Comparison of ENCODE assay signal across 10 cellular contexts in genomic region chr18:7945882-7946281, GRCh38.
DNase-seq lines count a peak whose midpoint lies in the region; TF ChIP-seq lines count a peak whose summit lies in the region.
"Had no signal": no experiment of that assay in that cellular context is flagged by ENCODE, and none has a peak within 500 bp of the region (broad histone marks: within the 10 kb centered on the region; RNA-seq: fewer than 3 reads in every experiment).

No MANE protein-coding gene starts in this region.

- H3K4me3 ChIP-seq in adrenal gland, result peak overlapping the region in 1 of 4 donors; percentile 49
- H3K4me3 ChIP-seq in thyroid gland (replicated peaks in 1 of 3), result no peak overlapping the region

- H3K36me3 ChIP-seq in adrenal gland (replicated peaks in 1 of 2) (no peaks in the 10 kb centered on the region), thyroid gland (no peaks in the 10 kb centered on the region)

- peak overlapping the region; percentile 86 for H3K4me3 Mint-ChIP-seq in HFFc6
- H3K4me3 Mint-ChIP-seq in activated CD4-positive, alpha-beta T cell treated with anti-CD3 and anti-CD28 coated beads, Interleukin-2, amount 10 ng/mL, durations not matched to agents 7 days and 5 days, result no peak overlapping the region

- H3K27ac ChIP-seq in adrenal gland (peak overlapping the region in 4 of 5 donors; percentile 40 to 77 (median 57)), thyroid gland (peak overlapping the region in 2 of 3 donors; percentile 61 to 67)
- H3K27ac ChIP-seq: VCaP had no signal

- peaks cover 14% of the 10 kb centered on the region for H3K36me3 Mint-ChIP-seq in HFFc6 (ENCODE audit: low read depth)
- no peaks in the 10 kb centered on the region for H3K36me3 Mint-ChIP-seq in activated CD4-positive, alpha-beta T cell treated with anti-CD3 and anti-CD28 coated beads, Interleukin-2, amount 10 ng/mL, durations not matched to agents 7 days and 5 days (ENCODE audit: low read depth)

- intact Hi-C loops in adrenal gland (cut with DNase I) (no loop called here), thyroid gland (cut with DNase I) (no loop called here)

- TF ChIP-seq POLR2A in adrenal gland (IDR thresholded peaks at IDR 0.05) (no peak), thyroid gland (IDR thresholded peaks at IDR 0.05) (no peak)

- peaks cover 1% of the 10 kb centered on the region for H3K27me3 Mint-ChIP-seq in HFFc6 (ENCODE audit: insufficient read depth)
- H3K27me3 Mint-ChIP-seq in activated CD4-positive, alpha-beta T cell treated with anti-CD3 and anti-CD28 coated beads, Interleukin-2, amount 10 ng/mL, durations not matched to agents 7 days and 5 days, result no peaks in the 10 kb centered on the region

- H3K27ac Mint-ChIP-seq in HFFc6, result peak overlapping the region; percentile 76
- H3K27ac Mint-ChIP-seq in activated CD4-positive, alpha-beta T cell treated with anti-CD3 and anti-CD28 coated beads, Interleukin-2, amount 10 ng/mL, durations not matched to agents 7 days and 5 days, result no peak overlapping the region

- no peaks in the 10 kb centered on the region for H3K9me3 ChIP-seq in adrenal gland (replicated peaks in 1 of 3)
- H3K9me3 ChIP-seq in thyroid gland, result no peaks in the 10 kb centered on the region

- peak; percentile 95 for DNase-seq in HFFc6
- DNase-seq in adrenal gland, result peak in 4 of 7 donors; percentile 43 to 57 (median 50)
- DNase-seq in hepatic stellate cell (ENCODE audit: low spot score), result peak; percentile 80
- DNase-seq in thyroid gland, result no peak
- DNase-seq in KG1 (lab: John Stamatoyannopoulos, UW), result no peak
- DNase-seq in CD1c-positive myeloid dendritic cell (ENCODE audit: extremely low spot score), result no peak
- no peak for DNase-seq in activated CD4-positive, alpha-beta T cell treated with anti-CD3 and anti-CD28 coated beads, Interleukin-2, amount 10 ng/mL, durations not matched to agents 7 days and 5 days
- DNase-seq: cerebellar nuclear complex, NCI-H1930 had no signal

- 17 to 33% (median 26%) methylated on average over 3 of the region's 3 CpGs for WGBS in adrenal gland, 4 donors
- 43 to 48% methylated on average over 3 of the region's 3 CpGs for WGBS in thyroid gland, 2 donors

- POLR2A ChIA-PET in activated CD4-positive, alpha-beta T cell treated with anti-CD3 and anti-CD28 coated beads, Interleukin-2, amount 10 ng/mL, durations not matched to agents 7 days and 5 days (lab: Charles Lee), result no interaction called here

- peaks cover 5 to 21% of the 10 kb centered on the region in 2 donors for H3K4me1 ChIP-seq in adrenal gland (replicated peaks in 1 of 2)
- H3K4me1 ChIP-seq in thyroid gland, result peaks cover 25 to 31% of the 10 kb centered on the region in 2 donors

- no peaks in the 10 kb centered on the region for H3K9me3 Mint-ChIP-seq in HFFc6
- no peaks in the 10 kb centered on the region for H3K9me3 Mint-ChIP-seq in activated CD4-positive, alpha-beta T cell treated with anti-CD3 and anti-CD28 coated beads, Interleukin-2, amount 10 ng/mL, durations not matched to agents 7 days and 5 days

- TF ChIP-seq CTCF in HFFc6 (IDR thresholded peaks at IDR 0.05) (no peak), adrenal gland (IDR thresholded peaks at IDR 0.05) (no peak), thyroid gland (IDR thresholded peaks at IDR 0.05) (no peak)

- H3K4me1 Mint-ChIP-seq in HFFc6 (ENCODE audit: low read depth), result peaks cover 64% of the 10 kb centered on the region
- peaks cover 11% of the 10 kb centered on the region for H3K4me1 Mint-ChIP-seq in activated CD4-positive, alpha-beta T cell treated with anti-CD3 and anti-CD28 coated beads, Interleukin-2, amount 10 ng/mL, durations not matched to agents 7 days and 5 days

- H3K27me3 ChIP-seq in adrenal gland (no peaks in the 10 kb centered on the region), thyroid gland (no peaks in the 10 kb centered on the region)

- CTCF ChIA-PET in activated CD4-positive, alpha-beta T cell treated with anti-CD3 and anti-CD28 coated beads, Interleukin-2, amount 10 ng/mL, durations not matched to agents 7 days and 5 days (lab: Charles Lee), result interaction anchor here (0.6 kb wide), 2 partner anchors 11 to 1546 kb away, joined by 5 read pairs; no protein-coding TSS in a partner anchor

Comparison
In these comparisons a context has a peak if more than half of its experiments do, and no peak if none do; other contexts are left out.
1. DNase-seq: peak in HFFc6 (single experiment), adrenal gland (4 of 7) and hepatic stellate cell (single experiment); none in thyroid gland (0 of 2), KG1 (single experiment), CD1c-positive myeloid dendritic cell (single experiment) and activated CD4-positive, alpha-beta T cell treated with anti-CD3 and anti-CD28 coated beads, Interleukin-2, amount 10 ng/mL, durations not matched to agents 7 days and 5 days (single experiment).